In genomic region chr2:237864940-237865622, GRCh38 we compare ENCODE assay signal across 11 cellular contexts. TPM values are rescaled to one million over a fixed set of nuclear protein-coding genes. Genes with fewer than 3 reads are reported as not detected.
DNase-seq lines count a peak whose midpoint lies in the region; ATAC-seq and TF ChIP-seq lines count a peak whose summit lies in the region.
"Had no signal": no experiment of that assay in that cellular context is flagged by ENCODE, and none has a peak within 500 bp of the region (broad histone marks: within the 10 kb centered on the region; RNA-seq: fewer than 3 reads in every experiment).

No MANE protein-coding gene starts in this region.

- ATAC-seq in thoracic aorta (ENCODE audit: insufficient number of reproducible peaks, low FRiP score, low read depth): no peak
- ATAC-seq in activated CD8-positive, alpha-beta T cell treated with anti-CD3 and anti-CD28 coated beads, Interleukin-2, amount 10 ng/mL, durations not matched to agents 7 days and 5 days: no peak
- ATAC-seq: naive thymus-derived CD8-positive, alpha-beta T cell had no signal

- H3K4me1 ChIP-seq in breast epithelium: no peaks in the 10 kb centered on the region
- H3K4me1 ChIP-seq in thoracic aorta (ENCODE audit: control insufficient read depth in 1 of 2, low read depth in 2 of 2): peaks cover 41 to 86% of the 10 kb centered on the region in 2 donors

- intact Hi-C loops in breast epithelium (cut with DNase I; ENCODE audit: low total_unique reads): no loop called here

- no peak for TF ChIP-seq POLR2A in breast epithelium (IDR thresholded peaks at IDR 0.05)

- peaks cover 39% of the 10 kb centered on the region for H3K27me3 Mint-ChIP-seq in activated CD8-positive, alpha-beta T cell treated with anti-CD3 and anti-CD28 coated beads, Interleukin-2, amount 10 ng/mL, durations not matched to agents 7 days and 5 days (ENCODE audit: low read depth)

- H3K27ac Mint-ChIP-seq in activated CD8-positive, alpha-beta T cell treated with anti-CD3 and anti-CD28 coated beads, Interleukin-2, amount 10 ng/mL, durations not matched to agents 7 days and 5 days: no peak overlapping the region

- CTCF ChIA-PET in activated CD8-positive, alpha-beta T cell treated with anti-CD3 and anti-CD28 coated beads, Interleukin-2, amount 10 ng/mL, durations not matched to agents 7 days and 5 days (lab: Charles Lee): no interaction called here

- no peak overlapping the region for H3K4me3 Mint-ChIP-seq in activated CD8-positive, alpha-beta T cell treated with anti-CD3 and anti-CD28 coated beads, Interleukin-2, amount 10 ng/mL, durations not matched to agents 7 days and 5 days
- H3K4me3 Mint-ChIP-seq: naive thymus-derived CD8-positive, alpha-beta T cell had no signal

- no peaks in the 10 kb centered on the region for H3K36me3 Mint-ChIP-seq in activated CD8-positive, alpha-beta T cell treated with anti-CD3 and anti-CD28 coated beads, Interleukin-2, amount 10 ng/mL, durations not matched to agents 7 days and 5 days (ENCODE audit: low read depth)
- H3K36me3 Mint-ChIP-seq: naive thymus-derived CD8-positive, alpha-beta T cell had no signal

- POLR2A ChIA-PET in activated CD8-positive, alpha-beta T cell treated with anti-CD3 and anti-CD28 coated beads, Interleukin-2, amount 10 ng/mL, durations not matched to agents 7 days and 5 days (lab: Charles Lee): no interaction called here

- TF ChIP-seq CTCF in breast epithelium (IDR thresholded peaks at IDR 0.05): no peak
- no peak for TF ChIP-seq CTCF in thoracic aorta (IDR thresholded peaks at IDR 0.05)
- no peak for TF ChIP-seq CTCF in GM20000 (IDR thresholded peaks at IDR 0.05; ENCODE audit: extremely low read depth, missing control alignments)

- H3K27me3 ChIP-seq in breast epithelium (peaks cover 0 to 8% of the 10 kb centered on the region in 2 donors), thoracic aorta (replicated peaks; ENCODE audit: insufficient read depth) (no peaks in the 10 kb centered on the region)

- H3K4me1 Mint-ChIP-seq in activated CD8-positive, alpha-beta T cell treated with anti-CD3 and anti-CD28 coated beads, Interleukin-2, amount 10 ng/mL, durations not matched to agents 7 days and 5 days (ENCODE audit: low read depth): peaks cover 17% of the 10 kb centered on the region

- H3K27ac ChIP-seq in breast epithelium (peak overlapping the region; percentile 25 to 74), thoracic aorta (peak overlapping the region; percentile 92 to 95)
- H3K27ac ChIP-seq: KMS-11 had no signal

- no peaks in the 10 kb centered on the region for H3K9me3 Mint-ChIP-seq in activated CD8-positive, alpha-beta T cell treated with anti-CD3 and anti-CD28 coated beads, Interleukin-2, amount 10 ng/mL, durations not matched to agents 7 days and 5 days (ENCODE audit: insufficient read depth)

- no peaks in the 10 kb centered on the region for H3K9me3 ChIP-seq in breast epithelium
- no peaks in the 10 kb centered on the region for H3K9me3 ChIP-seq in thoracic aorta

- peak; percentile 7 for DNase-seq in HuH-7.5 (ENCODE audit: low spot score)
- peak; percentile 37 to 41 for DNase-seq in breast epithelium (ENCODE audit: low spot score in 2 of 2)
- DNase-seq in kidney tubule cell (ENCODE audit: low spot score): peak; percentile 85
- DNase-seq in thoracic aorta (ENCODE audit: low spot score): peak; percentile 54
- no peak for DNase-seq in NCI-H128 (lab: John Stamatoyannopoulos, UW; ENCODE audit: unreplicated experiment)
- DNase-seq in GM20000 (ENCODE audit: low spot score): no peak
- no peak for DNase-seq in NK-92 treated with Interleukin-12 subunit alpha and Interleukin-12 subunit beta, amount 100 ng/mL, for 24 hours (lab: John Stamatoyannopoulos, UW)
- DNase-seq in activated CD8-positive, alpha-beta T cell treated with anti-CD3 and anti-CD28 coated beads, Interleukin-2, amount 10 ng/mL, durations not matched to agents 7 days and 5 days: no peak
- DNase-seq: naive thymus-derived CD8-positive, alpha-beta T cell; RPMI8226 had no signal

- H3K36me3 ChIP-seq in breast epithelium (no peaks in the 10 kb centered on the region), thoracic aorta (no peaks in the 10 kb centered on the region)

- H3K4me3 ChIP-seq in breast epithelium (no peak overlapping the region), thoracic aorta (peak overlapping the region; percentile 78)

RNA-seq across cellular contexts. Expression of gene RAMP1, which starts 5.7 kb away (rescaled TPM):
- total RNA-seq in breast epithelium (10 to 100 TPM in 1 of 3 donors, 1 to 10 TPM in 1, not detected in 1; 8.2 to 25.9 TPM), thoracic aorta (100 to 1,000 TPM; 246 to 525 TPM)
- total RNA-seq in activated CD8-positive, alpha-beta T cell treated with anti-CD3 and anti-CD28 coated beads, Interleukin-2, amount 10 ng/mL, durations not matched to agents 7 days and 5 days: 1 to 10 TPM; 5.8 to 5.9 TPM
- total RNA-seq: naive thymus-derived CD8-positive, alpha-beta T cell had no signal

Comparison
In these comparisons a context has a peak if more than half of its experiments do, and no peak if none do; other contexts are left out.
1. DNase-seq: peak in HuH-7.5 (single experiment), breast epithelium (2 of 2), kidney tubule cell (single experiment) and thoracic aorta (single experiment); none in NCI-H128 (single experiment), GM20000 (single experiment), NK-92 treated with Interleukin-12 subunit alpha and Interleukin-12 subunit beta, amount 100 ng/mL, for 24 hours (single experiment) and activated CD8-positive, alpha-beta T cell treated with anti-CD3 and anti-CD28 coated beads, Interleukin-2, amount 10 ng/mL, durations not matched to agents 7 days and 5 days (single experiment).
2. RNA of gene RAMP1, which starts 5.7 kb away (total RNA-seq): 246 to 525 TPM in thoracic aorta; 8.2 to 25.9 TPM in breast epithelium and 5.8 to 5.9 TPM in activated CD8-positive, alpha-beta T cell treated with anti-CD3 and anti-CD28 coated beads, Interleukin-2, amount 10 ng/mL, durations not matched to agents 7 days and 5 days; every median in the first group is over 4 times any median in the second.